ENCODE assay signal across 22 cellular contexts in genomic region chr15:29636140-29636539, GRCh38.
DNase-seq lines count a peak whose midpoint lies in the region; ATAC-seq and TF ChIP-seq lines count a peak whose summit lies in the region.
"Had no signal": no experiment of that assay in that cellular context is flagged by ENCODE, and none has a peak within 500 bp of the region (broad histone marks: within the 10 kb centered on the region; RNA-seq: fewer than 3 reads in every experiment).

No MANE protein-coding gene starts in this region.

- ATAC-seq in right cardiac atrium (peak; percentile 57 to 69), upper lobe of right lung (peak; percentile 88), HG03342 (IDR thresholded peaks at IDR 0.05; ENCODE audit: unreplicated experiment) (no peak)
- ATAC-seq: activated CD8-positive, alpha-beta T cell treated with anti-CD3 and anti-CD28 coated beads for 36 hours; activated naive CD4-positive, alpha-beta T cell treated with anti-CD3 and anti-CD28 coated beads, Interleukin-2, amount 50 U/mL, for 72 hours; esophagus mucosa; stimulated activated naive CD8-positive, alpha-beta T cell treated with anti-CD3 and anti-CD28 coated beads, Interleukin-15, Interleukin-2, amounts not matched to agents 100 U/mL and 50 U/mL, for 24 hours; T-helper 17 cell had no signal

- no peak overlapping the region for H3K4me3 ChIP-seq in right cardiac atrium (ENCODE audit: low read length)
- no peak overlapping the region for H3K4me3 ChIP-seq in right atrium auricular region
- H3K4me3 ChIP-seq in neuronal stem cell (ENCODE audit: low read length in 2 of 2) = no peak overlapping the region
- no peak overlapping the region for H3K4me3 ChIP-seq in upper lobe of right lung
- H3K4me3 ChIP-seq in tibial nerve = no peak overlapping the region
- H3K4me3 ChIP-seq: cardiac muscle cell had no signal

- intact Hi-C loops in right cardiac atrium (cut with DNase I) (no loop called here), upper lobe of right lung (cut with DNase I) (no loop called here)

- H3K4ac ChIP-seq in neuronal stem cell (ENCODE audit: low read length) = no peak overlapping the region

- TF ChIP-seq POLR2A in tibial nerve (IDR thresholded peaks at IDR 0.05) = no peak

- H2BK15ac ChIP-seq in neuronal stem cell (ENCODE audit: low read length) = no peak overlapping the region

- H3K9me3 ChIP-seq in right cardiac atrium (ENCODE audit: control insufficient read depth, low read length) = no peaks in the 10 kb centered on the region
- no peaks in the 10 kb centered on the region for H3K9me3 ChIP-seq in right atrium auricular region
- peaks cover 0 to 3% of the 10 kb centered on the region in 2 donors for H3K9me3 ChIP-seq in neuronal stem cell (replicated peaks in 1 of 2; ENCODE audit: control insufficient read depth in 2 of 2, insufficient read depth in 1 of 2, low read depth in 1 of 2, low read length in 2 of 2)
- H3K9me3 ChIP-seq in upper lobe of right lung = no peaks in the 10 kb centered on the region
- H3K9me3 ChIP-seq in tibial nerve = no peaks in the 10 kb centered on the region

- TF ChIP-seq EP300 in tibial nerve (IDR thresholded peaks at IDR 0.05) = no peak

- H3K27ac ChIP-seq in right cardiac atrium (ENCODE audit: low read length) (no peak overlapping the region), right atrium auricular region (no peak overlapping the region), neuronal stem cell (replicated peaks; ENCODE audit: low read length) (no peak overlapping the region), upper lobe of right lung (no peak overlapping the region), tibial nerve (no peak overlapping the region)
- H3K27ac ChIP-seq: cardiac muscle cell had no signal

- H4K91ac ChIP-seq in neuronal stem cell (ENCODE audit: low read depth, low read length, poor library complexity) = no peak overlapping the region

- H3K4me1 ChIP-seq in right cardiac atrium (ENCODE audit: control insufficient read depth, insufficient read depth, low read length) (no peaks in the 10 kb centered on the region), right atrium auricular region (no peaks in the 10 kb centered on the region), neuronal stem cell (ENCODE audit: control insufficient read depth in 2 of 2, insufficient read depth in 1 of 2, low read depth in 1 of 2, low read length in 2 of 2) (no peaks in the 10 kb centered on the region), upper lobe of right lung (no peaks in the 10 kb centered on the region), tibial nerve (no peaks in the 10 kb centered on the region)

- H4K8ac ChIP-seq in neuronal stem cell (ENCODE audit: low read depth, low read length) = no peak overlapping the region

- H2BK12ac ChIP-seq in neuronal stem cell (ENCODE audit: low read length) = no peak overlapping the region

- no peaks in the 10 kb centered on the region for H3K79me1 ChIP-seq in neuronal stem cell (ENCODE audit: low read depth, low read length)

- H3K23ac ChIP-seq in neuronal stem cell (ENCODE audit: low read depth, low read length, poor library complexity) = no peak overlapping the region

- H2BK120ac ChIP-seq in neuronal stem cell (ENCODE audit: low read depth, low read length) = no peak overlapping the region

- H3K27me3 ChIP-seq in right cardiac atrium (ENCODE audit: control insufficient read depth, insufficient read depth) (no peaks in the 10 kb centered on the region), right atrium auricular region (no peaks in the 10 kb centered on the region), neuronal stem cell (ENCODE audit: control insufficient read depth in 3 of 3, insufficient read depth in 3 of 3, low read depth in 1 of 3, low read length in 3 of 3) (no peaks in the 10 kb centered on the region), upper lobe of right lung (no peaks in the 10 kb centered on the region), tibial nerve (no peaks in the 10 kb centered on the region)
- H3K27me3 ChIP-seq: cardiac muscle cell had no signal

- no peak overlapping the region for H3K9ac ChIP-seq in neuronal stem cell (ENCODE audit: low read depth, low read length, poor library complexity)

- H3K36me3 ChIP-seq in right atrium auricular region = no peaks in the 10 kb centered on the region
- H3K36me3 ChIP-seq in neuronal stem cell (replicated peaks in 1 of 2; ENCODE audit: control insufficient read depth in 2 of 2, insufficient read depth in 2 of 2, low read length in 2 of 2) = no peaks in the 10 kb centered on the region
- no peaks in the 10 kb centered on the region for H3K36me3 ChIP-seq in upper lobe of right lung
- H3K36me3 ChIP-seq in tibial nerve = no peaks in the 10 kb centered on the region
- H3K36me3 ChIP-seq: cardiac muscle cell had no signal

- H2AFZ ChIP-seq in neuronal stem cell (ENCODE audit: low read length) = no peak overlapping the region

- WGBS in right cardiac atrium = 56% methylated on average over 13 of the region's 13 CpGs
- WGBS in neuronal stem cell (ENCODE audit: extremely low coverage in 2 of 2, insufficient read length in 2 of 2, insufficient replicate concordance in 1 of 2), 2 donors = no CpG with 5 or more reads among the region's 13 CpGs
- 63 to 74% methylated on average over 11 to 13 of the region's 13 CpGs for WGBS in tibial nerve, 2 donors

- H3K14ac ChIP-seq in neuronal stem cell (ENCODE audit: low read length) = peak overlapping the region; percentile 65

- H3K4me2 ChIP-seq in neuronal stem cell (ENCODE audit: insufficient read depth, low read length, poor library complexity, severe bottlenecking) = no peak overlapping the region

- no peak overlapping the region for H2BK5ac ChIP-seq in neuronal stem cell (ENCODE audit: low read length)

- no peak overlapping the region for H2AK5ac ChIP-seq in neuronal stem cell (ENCODE audit: low read depth, low read length)

- no peak for TF ChIP-seq CTCF in right atrium auricular region (IDR thresholded peaks at IDR 0.05)
- TF ChIP-seq CTCF in upper lobe of right lung (IDR thresholded peaks at IDR 0.05) = no peak
- TF ChIP-seq CTCF in tibial nerve (IDR thresholded peaks at IDR 0.05) = no peak

- no peak for DNase-seq in right cardiac atrium
- DNase-seq in right atrium auricular region (ENCODE audit: low spot score) = no peak
- DNase-seq in left kidney (ENCODE audit: low read depth, low spot score) = peak; percentile 76
- no peak for DNase-seq in neuronal stem cell (ENCODE audit: low spot score)
- peak; percentile 71 for DNase-seq in upper lobe of right lung
- DNase-seq in nucleus accumbens (lab: John Stamatoyannopoulos, UW) = no peak
- no peak for DNase-seq in tibial nerve (ENCODE audit: low spot score in 2 of 2)
- DNase-seq: activated CD8-positive, alpha-beta T cell treated with anti-CD3 and anti-CD28 coated beads for 36 hours; aorta; CD4-positive, alpha-beta T cell; endodermal cell; foreskin fibroblast; midbrain; NCI-H1694 treated with DMSO at 0.1 percent for 48 hours; NCI-H526 treated with DMSO at 0.1 percent for 48 hours; nephron progenitor cell; stimulated activated naive CD8-positive, alpha-beta T cell treated with anti-CD3 and anti-CD28 coated beads, Interleukin-15, Interleukin-2, amounts not matched to agents 100 U/mL and 50 U/mL, for 24 hours; T-helper 17 cell had no signal

- H3K18ac ChIP-seq in neuronal stem cell (ENCODE audit: low read length) = no peak overlapping the region

Comparison
In these comparisons a context has a peak if more than half of its experiments do, and no peak if none do; other contexts are left out.
1. DNase-seq: peak in left kidney (single experiment) and upper lobe of right lung (single experiment); none in right cardiac atrium (0 of 3), right atrium auricular region (single experiment), neuronal stem cell (single experiment), nucleus accumbens (0 of 56) and tibial nerve (0 of 2).